ENCODE assay signal across 35 cellular contexts in genomic region chr18:31316974-31317373, GRCh38. TPM values are rescaled to one million over a fixed set of nuclear protein-coding genes. Genes with fewer than 3 reads are reported as not detected.
"Had no signal": no experiment of that assay in that cellular context is flagged by ENCODE, and none has a peak within 500 bp of the region (broad histone marks: within the 10 kb centered on the region; RNA-seq: fewer than 3 reads in every experiment).

No MANE protein-coding gene starts in this region.

- H3K9me3 ChIP-seq: body of pancreas, esophagus muscularis mucosa, gastrocnemius medialis had no signal

- H3K27me3 Mint-ChIP-seq: activated B cell treated with CpG ODN at 0.5 μM for 24 hours; activated CD8-positive, alpha-beta T cell treated with anti-CD3 and anti-CD28 coated beads for 36 hours; activated naive CD8-positive, alpha-beta T cell; activated T-helper 17 cell treated with anti-CD3 and anti-CD28 coated beads, Interleukin-2, amount 50 U/mL, for 72 hours; central memory CD8-positive, alpha-beta T cell; effector memory CD8-positive, alpha-beta T cell; T-helper 17 cell had no signal

- H3K27ac Mint-ChIP-seq: activated B cell treated with CpG ODN at 0.5 μM for 24 hours; activated CD8-positive, alpha-beta T cell treated with anti-CD3 and anti-CD28 coated beads for 36 hours; activated naive CD8-positive, alpha-beta T cell; activated T-helper 17 cell treated with anti-CD3 and anti-CD28 coated beads, Interleukin-2, amount 50 U/mL, for 72 hours; effector memory CD8-positive, alpha-beta T cell; T-helper 17 cell; T-helper 2 cell treated with Interferon-gamma antibody and Interleukin-4, amounts not matched to agents 5 μg/mL and 100 μg/mL, for 36 hours had no signal

- H3K27me3 ChIP-seq: body of pancreas, cardiac muscle cell, foreskin keratinocyte, gastrocnemius medialis had no signal

- FAIRE-seq: colon had no signal

- H3K4me3 ChIP-seq: body of pancreas, cardiac muscle cell, esophagus muscularis mucosa, gastrocnemius medialis had no signal

- H3K4me1 Mint-ChIP-seq: activated B cell treated with CpG ODN at 0.5 μM for 24 hours; activated T-helper 17 cell treated with anti-CD3 and anti-CD28 coated beads, Interleukin-2, amount 50 U/mL, for 72 hours; central memory CD8-positive, alpha-beta T cell; T-helper 17 cell had no signal

- H3K4me1 ChIP-seq: body of pancreas, esophagus muscularis mucosa, gastrocnemius medialis had no signal

- ATAC-seq: activated CD4-positive, CD25-positive, alpha-beta regulatory T cell treated with anti-CD3 and anti-CD28 coated beads, Interleukin-2, amount 50 U/mL, for 24 hours; activated CD8-positive, alpha-beta T cell treated with anti-CD3 and anti-CD28 coated beads for 36 hours; activated T-cell treated with anti-CD3 and anti-CD28 coated beads, Interleukin-2, amount 50 U/mL, for 4 hours; activated T-helper 17 cell treated with anti-CD3 and anti-CD28 coated beads, Interleukin-2, amount 50 U/mL, for 72 hours; body of pancreas; effector memory CD8-positive, alpha-beta T cell; foreskin keratinocyte; gastrocnemius medialis; T-helper 17 cell had no signal

- H3K36me3 Mint-ChIP-seq: activated naive CD8-positive, alpha-beta T cell had no signal

- H3K27ac ChIP-seq: body of pancreas, cardiac muscle cell, esophagus muscularis mucosa, foreskin keratinocyte, gastrocnemius medialis, WERI-Rb-1 had no signal

- H3K9me3 Mint-ChIP-seq: activated CD8-positive, alpha-beta T cell treated with anti-CD3 and anti-CD28 coated beads for 36 hours; activated T-cell treated with anti-CD3 and anti-CD28 coated beads, Interleukin-2, amount 50 U/mL, for 4 hours; T-helper 2 cell treated with Interferon-gamma antibody and Interleukin-4, amounts not matched to agents 5 μg/mL and 100 μg/mL, for 36 hours had no signal

- DNase-seq: activated B cell treated with CpG ODN at 0.5 μM for 24 hours; activated CD4-positive, alpha-beta T cell treated with anti-CD3 and anti-CD28 coated beads for 48 hours; activated CD4-positive, alpha-beta T cell treated with anti-CD3 and anti-CD28 coated beads, Interleukin-2, amount 50 U/mL, for 1 hour; activated CD4-positive, alpha-beta T cell treated with anti-CD3 and anti-CD28 coated beads, Interleukin-2, amount 50 U/mL, for 48 hours; activated CD8-positive, alpha-beta memory T cell treated with anti-CD3 and anti-CD28 coated beads for 24 hours; activated CD8-positive, alpha-beta T cell treated with anti-CD3 and anti-CD28 coated beads for 36 hours; activated effector memory CD4-positive, alpha-beta T cell treated with Interleukin-2 at 50 U/mL for 16 hours; activated gamma-delta T cell treated with Interleukin-2 at 50 U/mL for 16 hours; activated naive CD4-positive, alpha-beta T cell treated with anti-CD3 and anti-CD28 coated beads, Interleukin-2, amount 50 U/mL, for 16 hours; activated naive CD4-positive, alpha-beta T cell treated with Interleukin-2 at 50 U/mL for 16 hours; activated T-cell treated with anti-CD3 and anti-CD28 coated beads, Interleukin-2, amount 50 U/mL, for 4 hours; amygdala; aorta; cortex of kidney; dermis blood vessel endothelial cell; effector CD4-positive, alpha-beta T cell; effector memory CD8-positive, alpha-beta T cell; erythroblast; foreskin keratinocyte; gastrocnemius medialis; glutamatergic neuron; T-helper 1 cell; T-helper 17 cell; T1000; WERI-Rb-1 had no signal

- H3K4me3 Mint-ChIP-seq: activated B cell treated with CpG ODN at 0.5 μM for 24 hours; activated CD8-positive, alpha-beta T cell treated with anti-CD3 and anti-CD28 coated beads for 36 hours; activated naive CD8-positive, alpha-beta T cell; activated T-cell treated with anti-CD3 and anti-CD28 coated beads, Interleukin-2, amount 50 U/mL, for 4 hours; activated T-helper 17 cell treated with anti-CD3 and anti-CD28 coated beads, Interleukin-2, amount 50 U/mL, for 72 hours; central memory CD8-positive, alpha-beta T cell; effector memory CD8-positive, alpha-beta T cell; T-helper 17 cell; T-helper 2 cell treated with Interferon-gamma antibody and Interleukin-4, amounts not matched to agents 5 μg/mL and 100 μg/mL, for 36 hours had no signal

- H3K36me3 ChIP-seq: cardiac muscle cell, esophagus muscularis mucosa, gastrocnemius medialis, WERI-Rb-1 had no signal

RNA-seq across cellular contexts. Expression of gene DSG1, which starts 1.0 kb away (rescaled TPM):
- total RNA-seq: activated B cell treated with CpG ODN at 0.5 μM for 24 hours; activated CD8-positive, alpha-beta T cell treated with anti-CD3 and anti-CD28 coated beads for 36 hours; activated T-cell treated with anti-CD3 and anti-CD28 coated beads, Interleukin-2, amount 50 U/mL, for 4 hours; activated T-helper 17 cell treated with anti-CD3 and anti-CD28 coated beads, Interleukin-2, amount 50 U/mL, for 72 hours; aorta; cardiac muscle cell; chondrocyte; dermis blood vessel endothelial cell; esophagus muscularis mucosa; gastrocnemius medialis; T-helper 17 cell had no signal
- polyA plus RNA-seq: aorta, cardiac muscle cell had no signal

RNA-seq across cellular contexts. Expression of gene DSG4, which starts 59.6 kb away (rescaled TPM):
- total RNA-seq: activated B cell treated with CpG ODN at 0.5 μM for 24 hours; activated CD8-positive, alpha-beta T cell treated with anti-CD3 and anti-CD28 coated beads for 36 hours; activated T-cell treated with anti-CD3 and anti-CD28 coated beads, Interleukin-2, amount 50 U/mL, for 4 hours; activated T-helper 17 cell treated with anti-CD3 and anti-CD28 coated beads, Interleukin-2, amount 50 U/mL, for 72 hours; aorta; body of pancreas; cardiac muscle cell; chondrocyte; dermis blood vessel endothelial cell; esophagus muscularis mucosa; gastrocnemius medialis; T-helper 17 cell had no signal
- polyA plus RNA-seq: aorta, cardiac muscle cell, foreskin keratinocyte had no signal
